ENCODE assay signal across 8 cellular contexts in the genomic region with DNA sequence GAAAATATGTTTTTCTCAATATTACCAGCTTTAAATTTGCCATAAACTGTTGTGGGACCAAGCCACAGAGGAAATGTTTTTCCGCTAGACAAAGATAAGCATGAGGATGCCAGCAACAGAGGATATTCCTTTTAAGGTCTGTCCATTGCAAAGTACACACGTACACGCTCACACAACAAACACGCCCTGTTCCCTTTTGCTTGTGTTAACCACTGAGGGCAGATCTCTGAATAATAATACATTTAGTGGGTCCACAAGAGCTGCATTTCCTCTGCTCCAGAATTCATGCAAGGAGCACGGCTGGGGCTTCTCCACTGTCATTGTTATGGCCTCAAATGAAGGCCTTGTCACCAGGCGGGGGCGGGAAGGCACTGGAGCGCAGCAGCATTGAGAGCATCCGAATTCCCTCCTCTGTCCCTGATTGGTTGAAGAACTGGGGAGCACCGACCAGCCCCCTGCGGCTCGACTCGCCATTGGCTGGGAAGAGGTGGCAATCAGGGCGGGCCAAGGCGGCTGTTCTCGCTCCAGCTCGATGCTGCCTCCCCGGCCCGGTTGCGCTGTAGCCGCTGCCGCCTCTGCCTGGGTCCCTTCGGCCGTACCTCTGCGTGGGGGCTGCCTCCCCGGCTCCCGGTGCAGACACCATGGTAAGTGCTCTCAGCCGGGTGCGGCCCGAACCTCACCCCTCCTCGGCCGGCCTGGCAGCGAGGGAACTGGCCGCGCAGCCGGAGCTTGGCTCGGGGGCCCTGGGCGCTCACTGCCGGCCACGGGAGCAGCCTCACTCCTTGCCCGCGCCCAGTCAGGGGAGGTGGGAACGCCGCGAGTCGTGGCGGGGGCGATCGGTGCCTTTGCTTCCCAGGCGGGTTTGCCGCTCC. TPM values are rescaled to one million over a fixed set of nuclear protein-coding genes. Genes with fewer than 3 reads are reported as not detected.
DNase-seq lines count a peak whose midpoint lies in the region; ATAC-seq and TF ChIP-seq lines count a peak whose summit lies in the region.

A gene (plus strand): TSS at position 522 of the 872 bp plus-strand sequence. CDS start 120 bp downstream, at position 642.

- peaks cover 0 to 1% (median 0%) of the 10 kb centered on the region in 3 donors for H3K9me3 ChIP-seq in skeletal muscle tissue (ENCODE audit: control insufficient read depth in 3 of 3, low read length in 3 of 3)

- peaks cover 3 to 6% (median 4%) of the 10 kb centered on the region in 3 donors for H3K4me1 ChIP-seq in skeletal muscle tissue (ENCODE audit: control insufficient read depth in 3 of 3, insufficient read depth in 3 of 3, low read length in 3 of 3)

- H3K27ac ChIP-seq in caudate nucleus (ENCODE audit: low read depth, low read length), result peak within 1 kb of the TSS; percentile 92
- peak within 1 kb of the TSS; percentile 76 for H3K27ac ChIP-seq in skeletal muscle tissue (ENCODE audit: low read depth, low read length)

- no peak for TF ChIP-seq CTCF in WI38 (IDR thresholded peaks at IDR 0.05; ENCODE audit: low read depth, low read length)

- peak within 1 kb of the TSS; percentile 52 to 77 (median 73) for H3K9ac ChIP-seq in skeletal muscle tissue (ENCODE audit: low read depth in 1 of 3, low read length in 3 of 3)

- H3K4me3 ChIP-seq in WI38 (ENCODE audit: low read depth, low read length) (peak within 1 kb of the TSS; percentile 20; the same call in 1 of the 2 replicates), skeletal muscle tissue (ENCODE audit: low read length in 3 of 3) (peak within 1 kb of the TSS; percentile 73 to 80 (median 74))

- DNase-seq in ELF-1 (ENCODE audit: low read depth, low spot score), result peak; percentile 95
- peak; percentile 98 for DNase-seq in KBM-7
- DNase-seq in caudate nucleus (lab: John Stamatoyannopoulos, UW), result peak; percentile 26 to 99 (median 95)
- peak; percentile 97 for DNase-seq in iPS-NIHi11 (ENCODE audit: low spot score)
- DNase-seq in NAMALWA (ENCODE audit: low spot score), result no peak

- peaks cover 0 to 7% (median 5%) of the 10 kb centered on the region in 3 donors for H3K27me3 ChIP-seq in skeletal muscle tissue (ENCODE audit: control insufficient read depth in 3 of 3, insufficient read depth in 3 of 3, low read length in 3 of 3)

- in situ Hi-C loops in KBM-7 (cut with MboI; ENCODE audit: low pct_unique_long_range_greater_than_20kb, low sequenced_read_pairs), result no loop called here

- H3K36me3 ChIP-seq in skeletal muscle tissue (ENCODE audit: control insufficient read depth in 3 of 3, insufficient read depth in 3 of 3, low read length in 3 of 3), result no peaks in the 10 kb centered on the region

- ATAC-seq in GM21619 (IDR thresholded peaks at IDR 0.05; ENCODE audit: unreplicated experiment), result peak; percentile 96

RNA-seq across cellular contexts. Expression of the gene that starts here (rescaled TPM):
- total RNA-seq in skeletal muscle tissue, result 15.7 TPM
